8 cellular contexts compared by ENCODE assay signal in the genomic region with DNA sequence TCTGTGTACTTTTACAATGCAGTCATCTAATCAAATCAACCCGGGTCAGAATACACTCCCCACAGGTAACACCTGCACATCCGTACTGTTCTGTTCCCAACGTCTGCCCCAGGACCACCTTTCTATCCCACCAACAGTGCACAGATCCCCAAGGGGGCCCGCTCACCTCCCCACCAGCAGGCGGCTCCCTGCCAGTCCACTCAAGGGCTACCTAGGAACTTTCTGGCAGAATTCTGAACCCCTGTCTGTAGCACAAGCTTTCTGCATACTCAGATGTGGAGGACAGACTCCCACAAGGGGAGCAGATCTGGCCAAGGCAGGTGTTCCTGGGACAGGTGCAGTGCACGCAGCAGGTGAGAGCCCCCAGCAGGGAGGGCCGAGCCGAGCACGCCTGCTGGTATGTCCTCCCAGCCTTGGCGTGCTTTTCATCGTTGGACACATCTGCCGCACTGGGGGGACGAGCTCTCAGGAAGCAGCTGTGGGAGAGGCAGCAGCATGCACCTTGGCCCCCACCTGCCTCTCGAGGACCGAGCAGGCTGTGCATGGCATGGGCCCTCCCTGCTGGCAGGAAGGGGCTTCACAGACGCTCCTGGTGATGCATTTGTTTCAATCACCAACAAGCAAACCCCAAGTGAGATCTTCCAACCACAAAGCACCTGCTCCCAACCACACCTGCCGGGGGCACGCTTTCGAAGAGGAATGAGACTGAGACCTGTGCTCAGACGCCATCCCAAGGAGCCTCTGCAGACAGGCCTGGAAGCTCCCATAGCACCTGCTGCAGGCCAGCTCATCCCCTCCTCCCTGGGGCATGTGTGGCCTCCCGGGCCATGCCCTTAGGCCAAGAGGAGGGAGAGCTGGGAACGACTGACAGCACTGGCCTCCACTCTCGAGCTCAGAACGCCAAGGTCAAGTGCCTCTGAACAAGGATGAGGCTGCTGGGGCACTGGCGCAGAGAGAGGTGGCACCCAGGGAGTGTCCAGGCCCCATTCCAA. TPM values are rescaled to one million over a fixed set of nuclear protein-coding genes. Genes with fewer than 3 reads are reported as not detected.
DNase-seq lines count a peak whose midpoint lies in the region; ATAC-seq and TF ChIP-seq lines count a peak whose summit lies in the region.

No MANE protein-coding gene starts in this region.

- H3K9me3 ChIP-seq in upper lobe of right lung = no peaks in the 10 kb centered on the region

- ATAC-seq in GM18508 (IDR thresholded peaks at IDR 0.05; ENCODE audit: insufficient read depth, unreplicated experiment) = peak; percentile 77
- peak; percentile 79 for ATAC-seq in GM21825 (IDR thresholded peaks at IDR 0.05; ENCODE audit: unreplicated experiment)
- ATAC-seq in upper lobe of right lung = peak; percentile 73
- no peak for ATAC-seq in natural killer cell
- ATAC-seq in HG03439 (IDR thresholded peaks at IDR 0.05; ENCODE audit: unreplicated experiment) = no peak

- TF ChIP-seq CTCF in coronary artery (IDR thresholded peaks at IDR 0.05) (no peak), upper lobe of right lung (IDR thresholded peaks at IDR 0.05) (no peak), natural killer cell (IDR thresholded peaks at IDR 0.05) (no peak)

- H3K27ac Mint-ChIP-seq in natural killer cell = no peak overlapping the region

- no peaks in the 10 kb centered on the region for H3K9me3 Mint-ChIP-seq in natural killer cell

- H3K27me3 ChIP-seq in upper lobe of right lung = no peaks in the 10 kb centered on the region

- peaks cover 52% of the 10 kb centered on the region for H3K4me1 ChIP-seq in upper lobe of right lung

- no peaks in the 10 kb centered on the region for H3K36me3 Mint-ChIP-seq in natural killer cell

- intact Hi-C loops in upper lobe of right lung (cut with DNase I) (no loop called here), natural killer cell (cut with micrococcal nuclease) (no loop called here)

- H3K4me3 ChIP-seq in coronary artery (no peak overlapping the region), upper lobe of right lung (no peak overlapping the region)

- H3K4me1 Mint-ChIP-seq in natural killer cell = peaks cover 10 to 15% of the 10 kb centered on the region in 2 donors

- DNase-seq in NCI-H1092 treated with DMSO at 0.1 percent for 48 hours (lab: John Stamatoyannopoulos, UW) (peak; percentile 43), coronary artery (ENCODE audit: low spot score) (no peak), upper lobe of right lung (peak; percentile 76), natural killer cell (no peak), COLO829 (ENCODE audit: low spot score) (no peak)

- peaks cover 10% of the 10 kb centered on the region for H3K36me3 ChIP-seq in upper lobe of right lung

- H3K27ac ChIP-seq in coronary artery (peak overlapping the region; percentile 88 to 92), upper lobe of right lung (peak overlapping the region; percentile 51)

- H3K4me3 Mint-ChIP-seq in natural killer cell = no peak overlapping the region

- H3K27me3 Mint-ChIP-seq in natural killer cell (ENCODE audit: low read depth in 2 of 2) = peaks cover 0 to 6% of the 10 kb centered on the region in 2 donors

RNA-seq across cellular contexts. Expression of a gene that starts 35.9 kb away (rescaled TPM):
- 52.4 TPM for total RNA-seq in upper lobe of right lung
- total RNA-seq in natural killer cell = 1 to 10 TPM; 1.0 to 3.3 (median 1.2) TPM

Comparison
In these comparisons a context has a peak if more than half of its experiments do, and no peak if none do; other contexts are left out.
1. ATAC-seq: peak in GM18508 (single experiment), GM21825 (single experiment) and upper lobe of right lung (single experiment); none in natural killer cell (0 of 3) and HG03439 (single experiment).
2. DNase-seq: peak in NCI-H1092 treated with DMSO at 0.1 percent for 48 hours (single experiment) and upper lobe of right lung (single experiment); none in coronary artery (single experiment), natural killer cell (single experiment) and COLO829 (single experiment).
3. RNA of a gene that starts 35.9 kb away (total RNA-seq): 52.4 TPM in upper lobe of right lung (single experiment); 1.0 to 3.3 TPM in natural killer cell; every median in the first group is over 10 times any median in the second.